Comparison of ENCODE assay signal across 8 cellular contexts in genomic region chr6:14743465-14744211, GRCh38.
DNase-seq lines count a peak whose midpoint lies in the region; ATAC-seq and TF ChIP-seq lines count a peak whose summit lies in the region.

No MANE protein-coding gene starts in this region.

- H3K36me3 Mint-ChIP-seq in activated CD4-positive, alpha-beta memory T cell treated with anti-CD3 and anti-CD28 coated beads for 36 hours: peaks cover 25% of the 10 kb centered on the region

- H3K4me1 Mint-ChIP-seq in activated CD4-positive, alpha-beta memory T cell treated with anti-CD3 and anti-CD28 coated beads for 36 hours (ENCODE audit: low read depth): peaks cover 83% of the 10 kb centered on the region

- no peak for TF ChIP-seq POLR2A in erythroblast (IDR thresholded peaks at IDR 0.05; ENCODE audit: low read length)

- DNase-seq in activated gamma-delta T cell treated with Interleukin-2 at 50 U/mL for 16 hours: peak; percentile 47
- DNase-seq in activated gamma-delta T cell (lab: John Stamatoyannopoulos, UW): no peak
- DNase-seq in activated CD4-positive, alpha-beta memory T cell treated with anti-CD3 and anti-CD28 coated beads for 36 hours: peak; percentile 93
- peak; percentile 79 to 93 for DNase-seq in erythroblast (lab: John Stamatoyannopoulos, UW)
- DNase-seq in skeletal muscle cell (ENCODE audit: low read depth): peak; percentile 99
- no peak for DNase-seq in NCI-H524 (lab: John Stamatoyannopoulos, UW)
- no peak for DNase-seq in NK-92 treated with Interleukin-12 subunit alpha and Interleukin-12 subunit beta, amount 100 ng/mL, for 24 hours (lab: John Stamatoyannopoulos, UW)

- ATAC-seq in GM19023 (IDR thresholded peaks at IDR 0.05; ENCODE audit: unreplicated experiment): no peak

- peak overlapping the region; percentile 98 for H3K27ac Mint-ChIP-seq in activated CD4-positive, alpha-beta memory T cell treated with anti-CD3 and anti-CD28 coated beads for 36 hours

- POLR2A ChIA-PET in activated CD4-positive, alpha-beta memory T cell treated with anti-CD3 and anti-CD28 coated beads for 36 hours (lab: Charles Lee): interaction anchor here (0.8 to 2.0 kb wide), 8 partner anchors 9 to 134 kb away, joined by 4 to 12 read pairs (median 6); no protein-coding TSS in a partner anchor

- H3K4me3 ChIP-seq in skeletal muscle cell (ENCODE audit: low read depth, low read length): no peak overlapping the region

- no peaks in the 10 kb centered on the region for H3K9me3 Mint-ChIP-seq in activated CD4-positive, alpha-beta memory T cell treated with anti-CD3 and anti-CD28 coated beads for 36 hours

- CTCF ChIA-PET in activated CD4-positive, alpha-beta memory T cell treated with anti-CD3 and anti-CD28 coated beads for 36 hours (lab: Charles Lee): interaction anchor here (1.0 to 1.8 kb wide), 5 partner anchors 11 to 133 kb away, joined by 3 to 5 read pairs (median 3); no protein-coding TSS in a partner anchor

- intact Hi-C loops in activated CD4-positive, alpha-beta memory T cell treated with anti-CD3 and anti-CD28 coated beads for 36 hours (cut with micrococcal nuclease): loop anchor here (1.0 kb wide), 4 partner anchors 8 to 132 kb away; no protein-coding TSS in a partner anchor

- H3K27me3 Mint-ChIP-seq in activated CD4-positive, alpha-beta memory T cell treated with anti-CD3 and anti-CD28 coated beads for 36 hours: no peaks in the 10 kb centered on the region

- H3K4me3 Mint-ChIP-seq in activated CD4-positive, alpha-beta memory T cell treated with anti-CD3 and anti-CD28 coated beads for 36 hours: peak overlapping the region; percentile 58

Comparison
In these comparisons a context has a peak if more than half of its experiments do, and no peak if none do; other contexts are left out.
1. DNase-seq: peak in activated gamma-delta T cell treated with Interleukin-2 at 50 U/mL for 16 hours (single experiment), activated CD4-positive, alpha-beta memory T cell treated with anti-CD3 and anti-CD28 coated beads for 36 hours (single experiment), erythroblast (2 of 2) and skeletal muscle cell (single experiment); none in activated gamma-delta T cell (single experiment), NCI-H524 (0 of 2) and NK-92 treated with Interleukin-12 subunit alpha and Interleukin-12 subunit beta, amount 100 ng/mL, for 24 hours (single experiment).